ENCODE assay signal across 19 cellular contexts in genomic region chr16:56945847-56946527, GRCh38. TPM values are rescaled to one million over a fixed set of nuclear protein-coding genes. Genes with fewer than 3 reads are reported as not detected.
DNase-seq lines count a peak whose midpoint lies in the region; ATAC-seq and TF ChIP-seq lines count a peak whose summit lies in the region.
"Had no signal": no experiment of that assay in that cellular context is flagged by ENCODE, and none has a peak within 500 bp of the region (broad histone marks: within the 10 kb centered on the region; RNA-seq: fewer than 3 reads in every experiment).

No MANE protein-coding gene starts in this region.

- no peaks in the 10 kb centered on the region for H3K9me3 Mint-ChIP-seq in activated CD8-positive, alpha-beta T cell treated with anti-CD3 and anti-CD28 coated beads for 36 hours
- H3K9me3 Mint-ChIP-seq in activated CD8-positive, alpha-beta T cell treated with anti-CD3 and anti-CD28 coated beads, Interleukin-2, amount 10 ng/mL, durations not matched to agents 7 days and 5 days (ENCODE audit: insufficient read depth) = no peaks in the 10 kb centered on the region
- H3K9me3 Mint-ChIP-seq in stimulated activated memory B cell treated with anti-CD40 and anti-IgM and Interleukin-4, amounts not matched to agents 10 μg/mL and 1 μg/mL and 100 μg/mL, for 72 hours = no peaks in the 10 kb centered on the region
- H3K9me3 Mint-ChIP-seq: natural killer cell treated with Interleukin-12 subunit alpha and Interleukin-12 subunit beta and Interleukin-15 and Interleukin-18, amount 100 ng/mL, for 72 hours had no signal

- POLR2A ChIA-PET in activated CD8-positive, alpha-beta T cell treated with anti-CD3 and anti-CD28 coated beads for 36 hours (lab: Charles Lee) = interaction anchor here (0.6 to 8.2 kb wide), 22 partner anchors 9 to 498 kb away, joined by 3 to 145 read pairs (median 4); partner anchors contain the start of genes HERPUD1 and NLRC5
- POLR2A ChIA-PET in activated CD8-positive, alpha-beta T cell treated with anti-CD3 and anti-CD28 coated beads, Interleukin-2, amount 10 ng/mL, durations not matched to agents 7 days and 5 days (lab: Charles Lee) = interaction anchor here (0.5 to 5.8 kb wide), 7 partner anchors 14 to 319 kb away, joined by 3 to 67 read pairs (median 3); partner anchors contain the start of genes CETP and HERPUD1
- POLR2A ChIA-PET in RWPE1 (lab: Yijun Ruan, JAX; ENCODE audit: low non-redundant PET) = no interaction called here

- H3K36me3 Mint-ChIP-seq in activated CD8-positive, alpha-beta T cell treated with anti-CD3 and anti-CD28 coated beads for 36 hours (ENCODE audit: low read depth) = peaks cover 39% of the 10 kb centered on the region
- H3K36me3 Mint-ChIP-seq in activated CD8-positive, alpha-beta T cell treated with anti-CD3 and anti-CD28 coated beads, Interleukin-2, amount 10 ng/mL, durations not matched to agents 7 days and 5 days (ENCODE audit: low read depth) = peaks cover 36% of the 10 kb centered on the region
- H3K36me3 Mint-ChIP-seq in stimulated activated memory B cell treated with anti-CD40 and anti-IgM and Interleukin-4, amounts not matched to agents 10 μg/mL and 1 μg/mL and 100 μg/mL, for 72 hours = peaks cover 37% of the 10 kb centered on the region

- no peak overlapping the region for H3K4me3 Mint-ChIP-seq in activated CD8-positive, alpha-beta T cell treated with anti-CD3 and anti-CD28 coated beads for 36 hours
- H3K4me3 Mint-ChIP-seq in activated CD8-positive, alpha-beta T cell treated with anti-CD3 and anti-CD28 coated beads, Interleukin-2, amount 10 ng/mL, durations not matched to agents 7 days and 5 days = no peak overlapping the region
- H3K4me3 Mint-ChIP-seq in stimulated activated memory B cell treated with anti-CD40 and anti-IgM and Interleukin-4, amounts not matched to agents 10 μg/mL and 1 μg/mL and 100 μg/mL, for 72 hours = no peak overlapping the region
- H3K4me3 Mint-ChIP-seq: natural killer cell treated with Interleukin-12 subunit alpha and Interleukin-12 subunit beta and Interleukin-15 and Interleukin-18, amount 100 ng/mL, for 72 hours had no signal

- H3K27me3 Mint-ChIP-seq in activated CD8-positive, alpha-beta T cell treated with anti-CD3 and anti-CD28 coated beads for 36 hours = no peaks in the 10 kb centered on the region
- H3K27me3 Mint-ChIP-seq in activated CD8-positive, alpha-beta T cell treated with anti-CD3 and anti-CD28 coated beads, Interleukin-2, amount 10 ng/mL, durations not matched to agents 7 days and 5 days (ENCODE audit: low read depth) = no peaks in the 10 kb centered on the region
- no peaks in the 10 kb centered on the region for H3K27me3 Mint-ChIP-seq in stimulated activated memory B cell treated with anti-CD40 and anti-IgM and Interleukin-4, amounts not matched to agents 10 μg/mL and 1 μg/mL and 100 μg/mL, for 72 hours
- H3K27me3 Mint-ChIP-seq: natural killer cell treated with Interleukin-12 subunit alpha and Interleukin-12 subunit beta and Interleukin-15 and Interleukin-18, amount 100 ng/mL, for 72 hours had no signal

- DNase-seq in activated CD8-positive, alpha-beta T cell treated with anti-CD3 and anti-CD28 coated beads for 36 hours = no peak
- DNase-seq in activated CD8-positive, alpha-beta T cell treated with anti-CD3 and anti-CD28 coated beads, Interleukin-2, amount 10 ng/mL, durations not matched to agents 7 days and 5 days = no peak
- DNase-seq in RWPE1 (ENCODE audit: low spot score) (no peak), kidney tubule cell (ENCODE audit: low spot score) (peak; percentile 34), dedifferentiated amniotic fluid mesenchymal stem cell (ENCODE audit: extremely low spot score) (no peak)
- DNase-seq in stimulated activated CD4-positive, alpha-beta T cell treated with anti-CD3 and anti-CD28 coated beads, Interleukin-2, amount 100 ng/mL, for 48 hours = no peak
- DNase-seq: activated CD8-positive, alpha-beta memory T cell treated with anti-CD3 and anti-CD28 coated beads, Interleukin-2, amount 50 U/mL, for 4 hours; brain microvascular endothelial cell; Calu3; foreskin melanocyte; hypothalamus; KBM-7; NCI-H2029; NCI-H446; psoas muscle had no signal

- H3K4me1 Mint-ChIP-seq in activated CD8-positive, alpha-beta T cell treated with anti-CD3 and anti-CD28 coated beads for 36 hours (ENCODE audit: low read depth) = peaks cover 56% of the 10 kb centered on the region
- peaks cover 26% of the 10 kb centered on the region for H3K4me1 Mint-ChIP-seq in activated CD8-positive, alpha-beta T cell treated with anti-CD3 and anti-CD28 coated beads, Interleukin-2, amount 10 ng/mL, durations not matched to agents 7 days and 5 days (ENCODE audit: low read depth)
- peaks cover 77% of the 10 kb centered on the region for H3K4me1 Mint-ChIP-seq in stimulated activated memory B cell treated with anti-CD40 and anti-IgM and Interleukin-4, amounts not matched to agents 10 μg/mL and 1 μg/mL and 100 μg/mL, for 72 hours

- ATAC-seq in activated CD8-positive, alpha-beta T cell treated with anti-CD3 and anti-CD28 coated beads for 36 hours = no peak
- ATAC-seq in activated CD8-positive, alpha-beta T cell treated with anti-CD3 and anti-CD28 coated beads, Interleukin-2, amount 10 ng/mL, durations not matched to agents 7 days and 5 days = no peak
- no peak for ATAC-seq in stimulated activated memory B cell treated with anti-CD40 and anti-IgM and Interleukin-4, amounts not matched to agents 10 μg/mL and 1 μg/mL and 100 μg/mL, for 72 hours
- no peak for ATAC-seq in HG03108 (IDR thresholded peaks at IDR 0.05; ENCODE audit: unreplicated experiment)
- ATAC-seq: natural killer cell treated with Interleukin-12 subunit alpha and Interleukin-12 subunit beta and Interleukin-15 and Interleukin-18, amount 100 ng/mL, for 72 hours; psoas muscle had no signal

- CTCF ChIA-PET in activated CD8-positive, alpha-beta T cell treated with anti-CD3 and anti-CD28 coated beads for 36 hours (lab: Charles Lee) = interaction anchor here (0.6 to 5.9 kb wide), 7 partner anchors 12 to 153 kb away, joined by 3 to 53 read pairs (median 7); partner anchors contain the start of genes CETP, HERPUD1 and SLC12A3
- CTCF ChIA-PET in activated CD8-positive, alpha-beta T cell treated with anti-CD3 and anti-CD28 coated beads, Interleukin-2, amount 10 ng/mL, durations not matched to agents 7 days and 5 days (lab: Charles Lee) = interaction anchor here (0.7 to 2.9 kb wide), 5 partner anchors 9 to 87 kb away, joined by 3 to 15 read pairs (median 4); no protein-coding TSS in a partner anchor
- CTCF ChIA-PET in RWPE1 (lab: Yijun Ruan, JAX) = interaction anchor here (0.5 to 0.7 kb wide), 2 partner anchors 58 to 79 kb away, joined by 4 to 5 read pairs; no protein-coding TSS in a partner anchor

- no peak for TF ChIP-seq CTCF in activated CD8-positive, alpha-beta T cell treated with anti-CD3 and anti-CD28 coated beads for 36 hours (IDR thresholded peaks at IDR 0.05)
- TF ChIP-seq CTCF in RWPE1 (conservative IDR thresholded peaks at IDR 0.05; ENCODE audit: low read depth) = no peak

- intact Hi-C loops in activated CD8-positive, alpha-beta T cell treated with anti-CD3 and anti-CD28 coated beads for 36 hours (cut with micrococcal nuclease) = no loop called here

- H3K27ac Mint-ChIP-seq in activated CD8-positive, alpha-beta T cell treated with anti-CD3 and anti-CD28 coated beads for 36 hours = peak overlapping the region; percentile 42
- no peak overlapping the region for H3K27ac Mint-ChIP-seq in activated CD8-positive, alpha-beta T cell treated with anti-CD3 and anti-CD28 coated beads, Interleukin-2, amount 10 ng/mL, durations not matched to agents 7 days and 5 days
- peak overlapping the region; percentile 96 for H3K27ac Mint-ChIP-seq in stimulated activated memory B cell treated with anti-CD40 and anti-IgM and Interleukin-4, amounts not matched to agents 10 μg/mL and 1 μg/mL and 100 μg/mL, for 72 hours

- H3K27ac ChIP-seq in RWPE1 = peak overlapping the region; percentile 28; the same call in 1 of the 2 replicates
- H3K27ac ChIP-seq: brain microvascular endothelial cell, psoas muscle had no signal

RNA-seq across cellular contexts. Expression of gene HERPUD1, which starts 14.0 kb away (rescaled TPM):
- total RNA-seq in activated CD8-positive, alpha-beta T cell treated with anti-CD3 and anti-CD28 coated beads for 36 hours = 100 to 1,000 TPM; 142 to 150 TPM
- total RNA-seq in activated CD8-positive, alpha-beta T cell treated with anti-CD3 and anti-CD28 coated beads, Interleukin-2, amount 10 ng/mL, durations not matched to agents 7 days and 5 days = 10 to 100 TPM; 88.2 to 95.2 TPM

RNA-seq across cellular contexts. Expression of gene CETP, which starts 15.8 kb away (rescaled TPM):
- total RNA-seq in activated CD8-positive, alpha-beta T cell treated with anti-CD3 and anti-CD28 coated beads for 36 hours = not detected
- not detected for total RNA-seq in activated CD8-positive, alpha-beta T cell treated with anti-CD3 and anti-CD28 coated beads, Interleukin-2, amount 10 ng/mL, durations not matched to agents 7 days and 5 days
- total RNA-seq: Calu3; epithelial cell of proximal tubule; natural killer cell treated with Interleukin-12 subunit alpha and Interleukin-12 subunit beta and Interleukin-15 and Interleukin-18, amount 100 ng/mL, for 72 hours had no signal

RNA-seq across cellular contexts. Expression of gene NLRC5, which starts 43.4 kb away (rescaled TPM):
- total RNA-seq in activated CD8-positive, alpha-beta T cell treated with anti-CD3 and anti-CD28 coated beads for 36 hours = 100 to 1,000 TPM; 135 to 153 TPM
- total RNA-seq in activated CD8-positive, alpha-beta T cell treated with anti-CD3 and anti-CD28 coated beads, Interleukin-2, amount 10 ng/mL, durations not matched to agents 7 days and 5 days = 100 to 1,000 TPM; 280 to 291 TPM
